Comparison of ENCODE assay signal across 1 cellular context in genomic region chr11:83219095-83219494, GRCh38.
TF ChIP-seq lines count a peak whose summit lies in the region.

No MANE protein-coding gene starts in this region.

TF ChIP-seq in K562, 482 proteins besides CTCF, POLR2A, EP300 and RAD21:
- TF ChIP-seq SIRT6 (IDR thresholded peaks at IDR 0.05; ENCODE audit: low read depth, low read length) (no peak), KLF16 (IDR thresholded peaks at IDR 0.05) (no peak), RBM15 (IDR thresholded peaks at IDR 0.05; ENCODE audit: insufficient read depth, low read length) (no peak), CSDE1 (IDR thresholded peaks at IDR 0.05) (no peak), SRSF7 (optimal IDR thresholded peaks at IDR 0.05; ENCODE audit: low read depth, low read length) (no peak), RBM34 (IDR thresholded peaks at IDR 0.05; ENCODE audit: borderline replicate concordance, insufficient read depth, low read length) (no peak), ZNF449 (CRISPR knock-in tag; IDR thresholded peaks at IDR 0.05) (no peak), SMAD1 (IDR thresholded peaks at IDR 0.05; ENCODE audit: low read depth, low read length, partially characterized antibody) (no peak), ZNF408 (CRISPR knock-in tag; IDR thresholded peaks at IDR 0.05; ENCODE audit: low read depth) (no peak), HMG20B (CRISPR knock-in tag; IDR thresholded peaks at IDR 0.05) (no peak), GTF3C2 (IDR thresholded peaks at IDR 0.05; ENCODE audit: borderline replicate concordance, extremely low read depth, insufficient read length) (no peak), CLOCK (CRISPR knock-in tag; IDR thresholded peaks at IDR 0.05; ENCODE audit: borderline replicate concordance) (no peak), RBBP5 (IDR thresholded peaks at IDR 0.05; ENCODE audit: borderline replicate concordance, insufficient read depth, low read length, poor library complexity, severe bottlenecking) (no peak), ZKSCAN3 (CRISPR knock-in tag; IDR thresholded peaks at IDR 0.05) (no peak)
